ENCODE assay signal across 8 cellular contexts in genomic region chr11:66619080-66619554, GRCh38. TPM values are rescaled to one million over a fixed set of nuclear protein-coding genes. Genes with fewer than 3 reads are reported as not detected.
DNase-seq lines count a peak whose midpoint lies in the region; ATAC-seq, FAIRE-seq and TF ChIP-seq lines count a peak whose summit lies in the region.

No MANE protein-coding gene starts in this region.

- peaks cover 10 to 48% (median 20%) of the 10 kb centered on the region in 3 donors for H3K4me1 ChIP-seq in pancreas

- no peak for FAIRE-seq in pancreas (lab: Jason Lieb, UNC)

- TF ChIP-seq CTCF in fibroblast of mammary gland (conservative IDR thresholded peaks at IDR 0.05; ENCODE audit: control insufficient read depth, insufficient read depth, low read depth, low read length), result no peak
- no peak for TF ChIP-seq CTCF in pancreas (IDR thresholded peaks at IDR 0.05)

- peak; percentile 28 to 89 (median 65) for DNase-seq in stimulated activated naive CD4-positive, alpha-beta T cell (lab: John Stamatoyannopoulos, UW)
- DNase-seq in stimulated activated naive CD4-positive, alpha-beta T cell treated with Interleukin-2 at 50 U/mL for 16 hours (lab: John Stamatoyannopoulos, UW), result no peak
- DNase-seq in T-helper 22 cell (ENCODE audit: low read depth) (peak; percentile 40), fibroblast of mammary gland (ENCODE audit: low read depth) (peak; percentile 58), pancreas (no peak), iPS-NIHi11 (ENCODE audit: low spot score) (no peak), NCI-H446 treated with DMSO at 0.1 percent for 48 hours (lab: John Stamatoyannopoulos, UW) (no peak)

- peak overlapping the region; percentile 4 to 40 (median 12) for H3K27ac ChIP-seq in pancreas

- no peaks in the 10 kb centered on the region for H3K9me3 ChIP-seq in pancreas

- peaks cover 0 to under 1% (median 0%) of the 10 kb centered on the region in 3 donors for H3K36me3 ChIP-seq in pancreas

- H3K4me3 ChIP-seq in fibroblast of mammary gland (ENCODE audit: control insufficient read depth, low read depth, low read length) (peak overlapping the region; percentile 98), pancreas (peak overlapping the region in 2 of 4 donors; percentile 86 to 89)

- ATAC-seq in pancreas (no peak), GM21360 (IDR thresholded peaks at IDR 0.05; ENCODE audit: unreplicated experiment) (no peak)

- intact Hi-C loops in pancreas (cut with DNase I), result no loop called here

- 29% methylated on average over 4 of the region's 4 CpGs for WGBS in pancreas, 2 donors

- no peaks in the 10 kb centered on the region for H3K27me3 ChIP-seq in pancreas

RNA-seq across cellular contexts. Expression of gene RBM14, which starts 2.7 kb away (rescaled TPM):
- total RNA-seq in pancreas, result 10 to 100 TPM; 24.4 to 57.9 (median 31.7) TPM
- 10 to 100 TPM; 36.5 to 61.6 TPM for polyA plus RNA-seq in pancreas

RNA-seq across cellular contexts. Expression of gene RBM4, which starts 19.4 kb away (rescaled TPM):
- 10 to 100 TPM; 47.5 to 80.2 (median 65.1) TPM for total RNA-seq in pancreas
- polyA plus RNA-seq in pancreas, result 10 to 100 TPM; 60.6 to 84.2 TPM

RNA-seq across cellular contexts. Expression of gene CCS, which starts 26.1 kb away (rescaled TPM):
- total RNA-seq in pancreas, result 10 to 100 TPM; 16.9 to 31.7 (median 17.5) TPM
- polyA plus RNA-seq in pancreas, result 100 to 1,000 TPM; 114 to 125 TPM

RNA-seq across cellular contexts. Expression of gene CCDC87, which starts 26.3 kb away (rescaled TPM):
- total RNA-seq in pancreas, result under 1 TPM; 0.20 to 0.38 (median 0.32) TPM
- polyA plus RNA-seq in pancreas, result under 1 TPM; 0.15 to 0.40 TPM

RNA-seq across cellular contexts. Expression of gene CTSF, which starts 50.7 kb away (rescaled TPM):
- total RNA-seq in pancreas, result 10 to 100 TPM; 10.6 to 31.4 (median 19.9) TPM
- 10 to 100 TPM; 14.8 to 43.2 TPM for polyA plus RNA-seq in pancreas

Comparison
In these comparisons a context has a peak if more than half of its experiments do, and no peak if none do; other contexts are left out.
1. DNase-seq: peak in stimulated activated naive CD4-positive, alpha-beta T cell (6 of 6), T-helper 22 cell (single experiment) and fibroblast of mammary gland (single experiment); none in stimulated activated naive CD4-positive, alpha-beta T cell treated with Interleukin-2 at 50 U/mL for 16 hours (single experiment), pancreas (0 of 6), iPS-NIHi11 (single experiment) and NCI-H446 treated with DMSO at 0.1 percent for 48 hours (single experiment).